In the genomic region with DNA sequence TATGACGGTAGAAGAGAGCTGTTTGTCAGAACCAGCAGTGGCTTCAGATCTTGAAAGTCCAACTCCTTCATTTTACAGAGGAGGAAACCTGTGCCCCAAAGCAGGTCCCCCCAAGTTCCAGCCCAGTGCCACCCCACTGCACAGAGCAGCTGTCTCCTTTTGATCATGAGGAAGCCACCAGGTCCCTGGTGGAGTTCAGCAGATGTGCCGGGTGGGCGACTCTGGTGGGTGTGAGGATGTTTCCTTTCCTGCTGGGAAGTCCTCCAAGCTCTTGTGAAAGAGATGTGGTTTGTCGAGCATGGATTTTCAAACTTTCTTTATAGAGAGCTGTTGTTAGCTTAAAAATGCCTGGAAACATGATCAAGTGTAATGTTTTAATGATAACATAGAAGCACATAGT, we compare ENCODE assay signal across 12 cellular contexts. TPM values are rescaled to one million over a fixed set of nuclear protein-coding genes. Genes with fewer than 3 reads are reported as not detected.
DNase-seq lines count a peak whose midpoint lies in the region; ATAC-seq and TF ChIP-seq lines count a peak whose summit lies in the region.
"Had no signal": no experiment of that assay in that cellular context is flagged by ENCODE, and none has a peak within 500 bp of the region (broad histone marks: within the 10 kb centered on the region; RNA-seq: fewer than 3 reads in every experiment).

No MANE protein-coding gene starts in this region.

- no peak overlapping the region for H3K4me3 Mint-ChIP-seq in activated CD8-positive, alpha-beta T cell treated with anti-CD3 and anti-CD28 coated beads for 36 hours
- no peak overlapping the region for H3K4me3 Mint-ChIP-seq in activated CD8-positive, alpha-beta T cell treated with anti-CD3 and anti-CD28 coated beads, Interleukin-2, amount 10 ng/mL, durations not matched to agents 7 days and 5 days
- no peak overlapping the region for H3K4me3 Mint-ChIP-seq in activated CD4-positive, alpha-beta memory T cell treated with anti-CD3 and anti-CD28 coated beads, Interleukin-2, amount 10 ng/mL, durations not matched to agents 7 days and 5 days

- no peaks in the 10 kb centered on the region for H3K36me3 ChIP-seq in right atrium auricular region
- H3K36me3 ChIP-seq in stomach, result no peaks in the 10 kb centered on the region

- H3K36me3 Mint-ChIP-seq in activated CD8-positive, alpha-beta T cell treated with anti-CD3 and anti-CD28 coated beads for 36 hours (ENCODE audit: low read depth), result peaks cover 8% of the 10 kb centered on the region
- peaks cover 38% of the 10 kb centered on the region for H3K36me3 Mint-ChIP-seq in activated CD8-positive, alpha-beta T cell treated with anti-CD3 and anti-CD28 coated beads, Interleukin-2, amount 10 ng/mL, durations not matched to agents 7 days and 5 days (ENCODE audit: low read depth)
- peaks cover 73% of the 10 kb centered on the region for H3K36me3 Mint-ChIP-seq in activated CD4-positive, alpha-beta memory T cell treated with anti-CD3 and anti-CD28 coated beads, Interleukin-2, amount 10 ng/mL, durations not matched to agents 7 days and 5 days (ENCODE audit: low read depth)

- H3K9me3 ChIP-seq in right atrium auricular region (no peaks in the 10 kb centered on the region), stomach (no peaks in the 10 kb centered on the region)

- intact Hi-C loops in activated CD8-positive, alpha-beta T cell treated with anti-CD3 and anti-CD28 coated beads for 36 hours (cut with micrococcal nuclease), result no loop called here
- intact Hi-C loops in stomach (cut with DNase I; ENCODE audit: low total_unique reads), result no loop called here

- no peak for TF ChIP-seq EP300 in stomach (IDR thresholded peaks at IDR 0.05)

- no peak for TF ChIP-seq CTCF in activated CD8-positive, alpha-beta T cell treated with anti-CD3 and anti-CD28 coated beads for 36 hours (IDR thresholded peaks at IDR 0.05)
- no peak for TF ChIP-seq CTCF in right atrium auricular region (IDR thresholded peaks at IDR 0.05)
- no peak for TF ChIP-seq CTCF in stomach (IDR thresholded peaks at IDR 0.05)

- H3K27ac Mint-ChIP-seq in activated CD8-positive, alpha-beta T cell treated with anti-CD3 and anti-CD28 coated beads for 36 hours, result peak overlapping the region; percentile 62
- no peak overlapping the region for H3K27ac Mint-ChIP-seq in activated CD8-positive, alpha-beta T cell treated with anti-CD3 and anti-CD28 coated beads, Interleukin-2, amount 10 ng/mL, durations not matched to agents 7 days and 5 days
- peak overlapping the region; percentile 80 for H3K27ac Mint-ChIP-seq in activated CD4-positive, alpha-beta memory T cell treated with anti-CD3 and anti-CD28 coated beads, Interleukin-2, amount 10 ng/mL, durations not matched to agents 7 days and 5 days

- ATAC-seq in activated CD8-positive, alpha-beta T cell treated with anti-CD3 and anti-CD28 coated beads for 36 hours, result no peak
- ATAC-seq in activated CD8-positive, alpha-beta T cell treated with anti-CD3 and anti-CD28 coated beads, Interleukin-2, amount 10 ng/mL, durations not matched to agents 7 days and 5 days, result no peak
- ATAC-seq in HG02870 (IDR thresholded peaks at IDR 0.05; ENCODE audit: unreplicated experiment), result no peak

- H3K27ac ChIP-seq in right atrium auricular region (peak overlapping the region; percentile 52 to 64), stomach (peak overlapping the region in 3 of 5 donors; percentile 16 to 91 (median 74))
- H3K27ac ChIP-seq: VCaP had no signal

- H3K4me1 ChIP-seq in right atrium auricular region (peaks cover 0 to 77% of the 10 kb centered on the region in 2 donors), stomach (peaks cover 65 to 86% (median 75%) of the 10 kb centered on the region in 4 donors)

- H3K27me3 Mint-ChIP-seq in activated CD8-positive, alpha-beta T cell treated with anti-CD3 and anti-CD28 coated beads for 36 hours, result no peaks in the 10 kb centered on the region
- no peaks in the 10 kb centered on the region for H3K27me3 Mint-ChIP-seq in activated CD8-positive, alpha-beta T cell treated with anti-CD3 and anti-CD28 coated beads, Interleukin-2, amount 10 ng/mL, durations not matched to agents 7 days and 5 days (ENCODE audit: low read depth)
- H3K27me3 Mint-ChIP-seq in activated CD4-positive, alpha-beta memory T cell treated with anti-CD3 and anti-CD28 coated beads, Interleukin-2, amount 10 ng/mL, durations not matched to agents 7 days and 5 days, result no peaks in the 10 kb centered on the region

- peaks cover 94% of the 10 kb centered on the region for H3K4me1 Mint-ChIP-seq in activated CD8-positive, alpha-beta T cell treated with anti-CD3 and anti-CD28 coated beads for 36 hours (ENCODE audit: low read depth)
- peaks cover 95% of the 10 kb centered on the region for H3K4me1 Mint-ChIP-seq in activated CD8-positive, alpha-beta T cell treated with anti-CD3 and anti-CD28 coated beads, Interleukin-2, amount 10 ng/mL, durations not matched to agents 7 days and 5 days (ENCODE audit: low read depth)
- peaks cover 97% of the 10 kb centered on the region for H3K4me1 Mint-ChIP-seq in activated CD4-positive, alpha-beta memory T cell treated with anti-CD3 and anti-CD28 coated beads, Interleukin-2, amount 10 ng/mL, durations not matched to agents 7 days and 5 days

- CTCF ChIA-PET in activated CD8-positive, alpha-beta T cell treated with anti-CD3 and anti-CD28 coated beads for 36 hours (lab: Charles Lee), result interaction anchor here (1.0 to 1.7 kb wide), 6 partner anchors 9 to 170 kb away, joined by 3 to 5 read pairs (median 4); no protein-coding TSS in a partner anchor
- CTCF ChIA-PET in activated CD8-positive, alpha-beta T cell treated with anti-CD3 and anti-CD28 coated beads, Interleukin-2, amount 10 ng/mL, durations not matched to agents 7 days and 5 days (lab: Charles Lee), result interaction anchor here (0.6 to 3.1 kb wide), 19 partner anchors 11 to 171 kb away, joined by 3 to 22 read pairs (median 4); partner anchors contain the start of gene SMAD3
- CTCF ChIA-PET in activated CD4-positive, alpha-beta memory T cell treated with anti-CD3 and anti-CD28 coated beads, Interleukin-2, amount 10 ng/mL, durations not matched to agents 7 days and 5 days (lab: Charles Lee), result interaction anchor here (1.3 to 1.6 kb wide), 4 partner anchors 11 to 35 kb away, joined by 4 to 6 read pairs (median 5); no protein-coding TSS in a partner anchor

- DNase-seq in activated CD8-positive, alpha-beta T cell treated with anti-CD3 and anti-CD28 coated beads for 36 hours, result no peak
- DNase-seq in activated CD8-positive, alpha-beta T cell treated with anti-CD3 and anti-CD28 coated beads, Interleukin-2, amount 10 ng/mL, durations not matched to agents 7 days and 5 days, result no peak
- DNase-seq in activated CD4-positive, alpha-beta memory T cell treated with anti-CD3 and anti-CD28 coated beads, Interleukin-2, amount 10 ng/mL, durations not matched to agents 7 days and 5 days, result no peak
- DNase-seq in right atrium auricular region (ENCODE audit: low spot score) (no peak), stomach (no peak), NCI-H510A (lab: John Stamatoyannopoulos, UW) (no peak)
- no peak for DNase-seq in stimulated activated CD4-positive, alpha-beta T cell treated with anti-CD3 and anti-CD28 coated beads, Interleukin-15, amount 100 ng/mL, for 24 hours
- DNase-seq: caudate nucleus, GOT3 had no signal

- 58 to 84% (median 67%) methylated on average over 4 of the region's 4 CpGs for WGBS in stomach, 5 donors

- H3K9me3 Mint-ChIP-seq in activated CD8-positive, alpha-beta T cell treated with anti-CD3 and anti-CD28 coated beads for 36 hours, result peaks cover 1% of the 10 kb centered on the region
- no peaks in the 10 kb centered on the region for H3K9me3 Mint-ChIP-seq in activated CD8-positive, alpha-beta T cell treated with anti-CD3 and anti-CD28 coated beads, Interleukin-2, amount 10 ng/mL, durations not matched to agents 7 days and 5 days (ENCODE audit: insufficient read depth)
- H3K9me3 Mint-ChIP-seq in activated CD4-positive, alpha-beta memory T cell treated with anti-CD3 and anti-CD28 coated beads, Interleukin-2, amount 10 ng/mL, durations not matched to agents 7 days and 5 days, result no peaks in the 10 kb centered on the region

- H3K27me3 ChIP-seq in right atrium auricular region (no peaks in the 10 kb centered on the region), stomach (no peaks in the 10 kb centered on the region)

- no peak overlapping the region for H3K4me3 ChIP-seq in right atrium auricular region
- H3K4me3 ChIP-seq in stomach, result no peak overlapping the region
- H3K4me3 ChIP-seq: lung had no signal

- TF ChIP-seq POLR2A in stomach (IDR thresholded peaks at IDR 0.05), result no peak

- POLR2A ChIA-PET in activated CD8-positive, alpha-beta T cell treated with anti-CD3 and anti-CD28 coated beads for 36 hours (lab: Charles Lee), result interaction anchor here (0.8 to 4.1 kb wide), 10 partner anchors 11 to 45 kb away, joined by 3 to 19 read pairs (median 3); no protein-coding TSS in a partner anchor
- POLR2A ChIA-PET in activated CD8-positive, alpha-beta T cell treated with anti-CD3 and anti-CD28 coated beads, Interleukin-2, amount 10 ng/mL, durations not matched to agents 7 days and 5 days (lab: Charles Lee), result interaction anchor here (1.0 to 1.2 kb wide), 3 partner anchors 14 to 27 kb away, joined by 3 read pairs; no protein-coding TSS in a partner anchor
- POLR2A ChIA-PET in activated CD4-positive, alpha-beta memory T cell treated with anti-CD3 and anti-CD28 coated beads, Interleukin-2, amount 10 ng/mL, durations not matched to agents 7 days and 5 days (lab: Charles Lee), result interaction anchor here (1.1 to 10.4 kb wide), 15 partner anchors 7 to 53 kb away, joined by 3 to 73 read pairs (median 8); no protein-coding TSS in a partner anchor

RNA-seq across cellular contexts. Expression of gene SMAD3, which starts 52.0 kb away (rescaled TPM):
- 10 to 100 TPM; 22.3 to 24.7 TPM for total RNA-seq in activated CD8-positive, alpha-beta T cell treated with anti-CD3 and anti-CD28 coated beads for 36 hours
- total RNA-seq in activated CD8-positive, alpha-beta T cell treated with anti-CD3 and anti-CD28 coated beads, Interleukin-2, amount 10 ng/mL, durations not matched to agents 7 days and 5 days, result 10 to 100 TPM; 26.8 to 27.1 TPM
- 100 to 1,000 TPM; 145 to 148 TPM for total RNA-seq in activated CD4-positive, alpha-beta memory T cell treated with anti-CD3 and anti-CD28 coated beads, Interleukin-2, amount 10 ng/mL, durations not matched to agents 7 days and 5 days
- total RNA-seq in right atrium auricular region, result 10 to 100 TPM; 20.8 to 37.8 TPM
- total RNA-seq in stomach, result 100 to 1,000 TPM in 1 of 5 donors, 10 to 100 TPM in 4; 22.8 to 103 (median 48.1) TPM
- 10 to 100 TPM in 2 of 3 donors, 1 to 10 TPM in 1; 6.8 to 18.2 (median 10.7) TPM for polyA plus RNA-seq in stomach
